Comparison of ENCODE assay signal across 7 cellular contexts in the genomic region with DNA sequence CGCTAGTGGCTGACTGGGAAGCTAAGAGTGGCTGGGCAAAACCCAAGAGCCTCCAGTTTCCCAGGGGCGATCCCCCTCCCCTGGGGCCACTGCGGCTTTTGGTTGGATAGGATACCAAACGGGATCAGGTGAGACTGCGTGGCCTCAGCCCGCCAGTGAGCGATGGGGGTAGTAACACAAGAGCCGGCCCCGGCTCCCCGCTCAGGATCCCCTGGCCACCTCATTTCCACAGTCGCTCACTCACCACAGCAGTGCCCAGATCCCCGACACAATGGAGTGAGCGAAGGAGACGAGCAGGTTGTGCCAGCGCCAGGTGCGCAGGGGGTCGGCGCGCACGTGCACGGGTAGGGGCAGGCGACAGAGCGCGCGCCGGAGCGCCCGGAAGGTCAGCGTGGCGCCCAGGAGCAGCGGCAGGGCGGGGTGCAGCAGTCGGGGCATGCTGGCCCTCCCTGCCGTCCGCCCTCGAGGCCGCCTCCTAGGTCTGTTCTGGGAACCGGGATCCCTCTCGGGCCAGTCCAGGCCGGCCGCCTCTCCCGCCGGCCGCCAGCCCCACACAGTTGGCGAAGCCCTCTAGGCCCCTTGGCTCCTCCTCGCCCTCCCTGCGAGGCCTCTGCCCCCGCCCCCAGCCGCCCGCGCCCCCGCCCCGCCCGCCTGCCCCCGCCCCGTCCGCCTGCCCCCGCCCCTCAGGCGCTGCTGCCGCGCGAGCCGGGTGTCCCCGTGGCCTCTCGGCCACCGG. TPM values are rescaled to one million over a fixed set of nuclear protein-coding genes. Genes with fewer than 3 reads are reported as not detected.
DNase-seq lines count a peak whose midpoint lies in the region; ATAC-seq and TF ChIP-seq lines count a peak whose summit lies in the region.

A gene with protein sequence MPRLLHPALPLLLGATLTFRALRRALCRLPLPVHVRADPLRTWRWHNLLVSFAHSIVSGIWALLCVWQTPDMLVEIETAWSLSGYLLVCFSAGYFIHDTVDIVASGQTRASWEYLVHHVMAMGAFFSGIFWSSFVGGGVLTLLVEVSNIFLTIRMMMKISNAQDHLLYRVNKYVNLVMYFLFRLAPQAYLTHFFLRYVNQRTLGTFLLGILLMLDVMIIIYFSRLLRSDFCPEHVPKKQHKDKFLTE (minus strand): TSS at position 574 of the 736 bp plus-strand sequence. CDS start 136 bp downstream, at position 438.

- TF ChIP-seq CTCF in GM12875 (IDR thresholded peaks at IDR 0.05; ENCODE audit: borderline replicate concordance, insufficient read depth, low read depth, low read length), result no peak
- TF ChIP-seq CTCF in OCI-LY1 (IDR thresholded peaks at IDR 0.05; ENCODE audit: low read length), result no peak

- peak within 1 kb of the TSS; percentile 92 for H2BK12ac ChIP-seq in neuronal stem cell (ENCODE audit: low read length)

- peak within 1 kb of the TSS; percentile 88 for H2AK5ac ChIP-seq in neuronal stem cell (ENCODE audit: low read depth, low read length)

- H3K4me3 ChIP-seq in GM12875 (ENCODE audit: low read depth, low read length), result peak within 1 kb of the TSS; percentile 83
- peak within 1 kb of the TSS; percentile 78 for H3K4me3 ChIP-seq in HUES64 (ENCODE audit: low read length)
- peak within 1 kb of the TSS; percentile 66 for H3K4me3 ChIP-seq in OCI-LY1 (ENCODE audit: low read depth, low read length, poor library complexity, severe bottlenecking)
- H3K4me3 ChIP-seq in neuronal stem cell (ENCODE audit: low read length in 2 of 2), result peak within 1 kb of the TSS; percentile 61 to 87
- peak within 1 kb of the TSS; percentile 15 to 52 for H3K4me3 ChIP-seq in aorta (ENCODE audit: low read length in 2 of 2)

- intact Hi-C loops in aorta (cut with DNase I), result loop anchor here in 1 of 2 donors (1.0 kb wide), 1 partner anchor 24 kb away; no protein-coding TSS in a partner anchor

- peak; percentile 88 for DNase-seq in activated effector memory CD4-positive, alpha-beta T cell treated with anti-CD3 and anti-CD28 coated beads, Interleukin-2, amount 50 U/mL, for 16 hours
- DNase-seq in fibroblast of peridontal ligament (ENCODE audit: extremely low read depth) (peak; percentile 72), neuronal stem cell (ENCODE audit: low spot score) (peak; percentile 74), aorta (peak; percentile 88 to 91)

- peaks cover 6% of the 10 kb centered on the region for H3K79me1 ChIP-seq in neuronal stem cell (ENCODE audit: low read depth, low read length)

- H3K23ac ChIP-seq in neuronal stem cell (ENCODE audit: low read depth, low read length, poor library complexity), result peak within 1 kb of the TSS; percentile 100

- peak within 1 kb of the TSS; percentile 99 for H4K91ac ChIP-seq in neuronal stem cell (ENCODE audit: low read depth, low read length, poor library complexity)

- H2AFZ ChIP-seq in OCI-LY1 (ENCODE audit: low read length), result no peak within 1 kb of the TSS
- H2AFZ ChIP-seq in neuronal stem cell (ENCODE audit: low read length), result peak within 1 kb of the TSS; percentile 88

- peak within 1 kb of the TSS; percentile 91 for H3K4me2 ChIP-seq in OCI-LY1 (ENCODE audit: low read length)
- H3K4me2 ChIP-seq in neuronal stem cell (ENCODE audit: insufficient read depth, low read length, poor library complexity, severe bottlenecking), result peak within 1 kb of the TSS; percentile 100

- no peaks in the 10 kb centered on the region for H4K20me1 ChIP-seq in OCI-LY1 (ENCODE audit: insufficient read depth, low read length)

- peak within 1 kb of the TSS; percentile 94 for H2BK15ac ChIP-seq in neuronal stem cell (ENCODE audit: low read length)

- peaks cover 20% of the 10 kb centered on the region for H3F3A ChIP-seq in OCI-LY1 (ENCODE audit: insufficient read depth, low read length)

- peak; percentile 51 for ATAC-seq in aorta (ENCODE audit: low FRiP score)

- H3K79me2 ChIP-seq in OCI-LY1 (ENCODE audit: insufficient read depth, low read length), result peaks cover 8% of the 10 kb centered on the region

- peak within 1 kb of the TSS; percentile 95 for H3K14ac ChIP-seq in neuronal stem cell (ENCODE audit: low read length)

- H3K27ac ChIP-seq in HUES64 (ENCODE audit: low read depth, low read length), result peak within 1 kb of the TSS; percentile 98
- H3K27ac ChIP-seq in OCI-LY1 (ENCODE audit: low read depth, low read length, poor library complexity, severe bottlenecking), result peak within 1 kb of the TSS; percentile 97
- H3K27ac ChIP-seq in neuronal stem cell (replicated peaks; ENCODE audit: low read length), result peak within 1 kb of the TSS; percentile 96
- H3K27ac ChIP-seq in aorta (ENCODE audit: low read depth in 1 of 2, low read length in 2 of 2), result peak within 1 kb of the TSS in 1 of 2 donors; percentile 20

- no peaks in the 10 kb centered on the region for H3K9me2 ChIP-seq in OCI-LY1 (ENCODE audit: low read depth, low read length)

- H3K9me3 ChIP-seq in HUES64 (ENCODE audit: insufficient read depth, low read depth, low read length) (no peaks in the 10 kb centered on the region), OCI-LY1 (ENCODE audit: low read length) (no peaks in the 10 kb centered on the region), neuronal stem cell (replicated peaks in 1 of 2; ENCODE audit: control insufficient read depth in 2 of 2, insufficient read depth in 1 of 2, low read depth in 1 of 2, low read length in 2 of 2) (peaks cover 0 to 1% of the 10 kb centered on the region in 2 donors), aorta (ENCODE audit: control insufficient read depth, low read length) (no peaks in the 10 kb centered on the region)

- WGBS in HUES64, result under 1% methylated on average over 66 of the region's 66 CpGs
- no CpG with 5 or more reads among the region's 66 CpGs for WGBS in neuronal stem cell (ENCODE audit: extremely low coverage in 2 of 2, insufficient read length in 2 of 2, insufficient replicate concordance in 1 of 2), 2 donors
- 1% methylated on average over 39 to 66 of the region's 66 CpGs for WGBS in aorta, 2 donors

- H3K4ac ChIP-seq in neuronal stem cell (ENCODE audit: low read length), result peak within 1 kb of the TSS; percentile 87

- H2BK120ac ChIP-seq in neuronal stem cell (ENCODE audit: low read depth, low read length), result peak within 1 kb of the TSS; percentile 23

- H3K4me1 ChIP-seq in HUES64 (ENCODE audit: insufficient read depth, low read length) (peaks cover 19% of the 10 kb centered on the region; the same call in 1 of the 2 replicates), OCI-LY1 (ENCODE audit: insufficient read depth, low read length, severe bottlenecking) (peaks cover 64% of the 10 kb centered on the region), neuronal stem cell (ENCODE audit: control insufficient read depth in 2 of 2, insufficient read depth in 1 of 2, low read depth in 1 of 2, low read length in 2 of 2) (peaks cover 24 to 28% of the 10 kb centered on the region in 2 donors), aorta (ENCODE audit: control insufficient read depth in 1 of 2, insufficient read depth in 2 of 2, low read length in 2 of 2) (peaks cover 0 to 6% of the 10 kb centered on the region in 2 donors)

- H3K27me3 ChIP-seq in HUES64 (ENCODE audit: insufficient read depth, low read length) (no peaks in the 10 kb centered on the region), OCI-LY1 (ENCODE audit: insufficient read depth, low read length) (no peaks in the 10 kb centered on the region), neuronal stem cell (ENCODE audit: control insufficient read depth in 3 of 3, insufficient read depth in 3 of 3, low read depth in 1 of 3, low read length in 3 of 3) (no peaks in the 10 kb centered on the region), aorta (ENCODE audit: control insufficient read depth in 1 of 2, insufficient read depth in 2 of 2, low read length in 1 of 2) (no peaks in the 10 kb centered on the region)

- peaks cover 43% of the 10 kb centered on the region for H3K36me3 ChIP-seq in HUES64 (ENCODE audit: insufficient read depth, low read length)
- H3K36me3 ChIP-seq in OCI-LY1 (ENCODE audit: insufficient read depth, low read length), result peaks cover 47% of the 10 kb centered on the region
- H3K36me3 ChIP-seq in neuronal stem cell (replicated peaks in 1 of 2; ENCODE audit: control insufficient read depth in 2 of 2, insufficient read depth in 2 of 2, low read length in 2 of 2), result peaks cover 30 to 46% of the 10 kb centered on the region in 2 donors
- peaks cover 0 to 6% of the 10 kb centered on the region in 2 donors for H3K36me3 ChIP-seq in aorta (ENCODE audit: control insufficient read depth in 1 of 2, insufficient read depth in 2 of 2, low read length in 1 of 2)

- H3K18ac ChIP-seq in neuronal stem cell (ENCODE audit: low read length), result peak within 1 kb of the TSS; percentile 98

- H3K9ac ChIP-seq in HUES64 (ENCODE audit: low read depth, low read length) (peak within 1 kb of the TSS; percentile 96), OCI-LY1 (ENCODE audit: low read length) (peak within 1 kb of the TSS; percentile 78), neuronal stem cell (ENCODE audit: low read depth, low read length, poor library complexity) (peak within 1 kb of the TSS; percentile 99)

- no peak within 1 kb of the TSS for H4K8ac ChIP-seq in neuronal stem cell (ENCODE audit: low read depth, low read length)

- peak within 1 kb of the TSS; percentile 96 for H2BK5ac ChIP-seq in neuronal stem cell (ENCODE audit: low read length)

RNA-seq across cellular contexts. Expression of the gene that starts here (rescaled TPM):
- 32.9 TPM for polyA plus RNA-seq in HUES64 (2013, experiment 1 of 2)
- polyA plus RNA-seq in HUES64 (2013, experiment 2 of 2), result 35.6 TPM
- 9.1 TPM for polyA plus RNA-seq in neuronal stem cell (2013, experiment 1 of 2)
- polyA plus RNA-seq in neuronal stem cell (2013, experiment 2 of 2), result 8.3 TPM
- total RNA-seq in aorta, result 1 to 10 TPM in 1 of 2 donors, under 1 TPM in 1; 0.90 to 2.5 TPM
- 1 to 10 TPM in 1 of 2 donors, not detected in 1; 1.5 TPM for polyA plus RNA-seq in aorta
